ENCODE assay signal across 14 cellular contexts in the genomic region with DNA sequence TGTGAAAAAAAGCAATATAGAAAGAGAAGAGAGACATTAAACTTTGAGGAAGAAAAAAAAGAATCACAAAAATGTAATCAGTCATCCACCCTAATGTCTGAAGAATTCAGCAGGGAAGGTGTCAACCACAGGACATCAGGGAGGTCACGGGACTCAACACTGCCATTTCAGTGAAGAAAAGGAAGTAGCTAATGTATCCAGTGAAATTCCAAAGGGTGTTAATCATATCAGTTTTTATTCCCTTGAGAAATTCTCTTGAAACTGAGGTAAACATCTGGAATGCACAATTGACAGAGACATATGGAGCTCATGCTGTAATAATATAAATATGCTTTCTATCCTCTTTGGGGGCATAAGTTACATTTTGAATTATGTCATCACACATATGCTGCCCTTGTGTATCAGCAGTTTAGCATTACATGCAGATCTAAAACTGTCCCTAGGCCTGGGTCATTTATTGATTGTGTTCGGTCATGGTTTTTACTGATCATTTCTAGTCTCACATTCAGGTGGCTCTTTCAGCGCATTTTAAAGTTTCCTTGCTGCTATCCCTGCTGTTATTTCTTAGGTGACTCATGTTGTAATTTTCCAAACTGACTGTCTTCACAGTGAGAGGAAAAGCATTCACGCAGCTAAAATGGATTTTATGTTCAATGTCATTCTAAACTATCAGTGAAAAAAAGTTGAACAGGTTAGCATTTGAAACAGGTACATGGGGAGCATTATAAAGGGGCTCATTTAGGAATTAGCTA.
DNase-seq lines count a peak whose midpoint lies in the region; ATAC-seq and TF ChIP-seq lines count a peak whose summit lies in the region.
"Had no signal": no experiment of that assay in that cellular context is flagged by ENCODE, and none has a peak within 500 bp of the region (broad histone marks: within the 10 kb centered on the region; RNA-seq: fewer than 3 reads in every experiment).

No MANE protein-coding gene starts in this region.

- H3K27ac Mint-ChIP-seq in neural progenitor cell, result no peak overlapping the region
- H3K27ac Mint-ChIP-seq: activated naive CD8-positive, alpha-beta T cell treated with anti-CD3 and anti-CD28 coated beads for 36 hours had no signal

- H3K9me3 Mint-ChIP-seq in neural progenitor cell, result no peaks in the 10 kb centered on the region
- H3K9me3 Mint-ChIP-seq: activated naive CD8-positive, alpha-beta T cell treated with anti-CD3 and anti-CD28 coated beads for 36 hours had no signal

- H3K36me3 Mint-ChIP-seq in neural progenitor cell, result no peaks in the 10 kb centered on the region
- H3K36me3 Mint-ChIP-seq: activated naive CD8-positive, alpha-beta T cell treated with anti-CD3 and anti-CD28 coated beads for 36 hours had no signal

- H3K4me1 ChIP-seq in psoas muscle, result no peaks in the 10 kb centered on the region
- no peaks in the 10 kb centered on the region for H3K4me1 ChIP-seq in adrenal gland (replicated peaks in 1 of 2)
- H3K4me1 ChIP-seq in neural progenitor cell, result peaks cover 6% of the 10 kb centered on the region
- H3K4me1 ChIP-seq: BLaER1 treated with 17β-estradiol and CSF1 and Interleukin-3, amounts not matched to agents 10 nM and 100 nM; upper lobe of left lung had no signal

- H3K27ac ChIP-seq in psoas muscle, result no peak overlapping the region
- no peak overlapping the region for H3K27ac ChIP-seq in adrenal gland
- H3K27ac ChIP-seq in neural progenitor cell, result no peak overlapping the region
- H3K27ac ChIP-seq: BLaER1 treated with 17β-estradiol and CSF1 and Interleukin-3, amounts not matched to agents 10 nM and 100 nM; skin epidermis; upper lobe of left lung had no signal

- 38 to 42% (median 38%) methylated on average over 4 of the region's 4 CpGs for WGBS in psoas muscle, 3 donors
- 67 to 77% (median 71%) methylated on average over 4 of the region's 4 CpGs for WGBS in adrenal gland, 4 donors

- intact Hi-C loops in psoas muscle (cut with DNase I) (no loop called here), adrenal gland (cut with DNase I) (no loop called here)

- no peak overlapping the region for H3K9ac ChIP-seq in neural progenitor cell
- H3K9ac ChIP-seq: BLaER1 treated with 17β-estradiol and CSF1 and Interleukin-3, amounts not matched to agents 10 nM and 100 nM had no signal

- peak; percentile 71 for DNase-seq in AG08395 (ENCODE audit: low spot score)
- DNase-seq in HT1080 (ENCODE audit: low read depth), result peak; percentile 89
- DNase-seq in astrocyte of the hippocampus (ENCODE audit: low read depth, low spot score), result peak; percentile 61
- peak; percentile 79 for DNase-seq in kidney epithelial cell (ENCODE audit: low read depth)
- DNase-seq in psoas muscle, result no peak
- DNase-seq in adrenal gland, result no peak
- DNase-seq in neural progenitor cell (ENCODE audit: low spot score), result no peak
- DNase-seq in KG1 (lab: John Stamatoyannopoulos, UW), result no peak
- DNase-seq: activated naive CD8-positive, alpha-beta T cell treated with anti-CD3 and anti-CD28 coated beads for 36 hours; NCI-H2081 treated with DMSO at 0.1 percent for 48 hours; upper lobe of left lung had no signal

- no peak overlapping the region for H2AFZ ChIP-seq in neural progenitor cell (replicated peaks)

- H3F3A ChIP-seq in neural progenitor cell (ENCODE audit: low read depth), result no peaks in the 10 kb centered on the region

- no peak for TF ChIP-seq POLR2A in adrenal gland (IDR thresholded peaks at IDR 0.05)

- H3K4me3 ChIP-seq in kidney epithelial cell (ENCODE audit: low read depth, low read length) (no peak overlapping the region), psoas muscle (no peak overlapping the region), adrenal gland (no peak overlapping the region), neural progenitor cell (no peak overlapping the region)
- H3K4me3 ChIP-seq: BLaER1 treated with 17β-estradiol and CSF1 and Interleukin-3, amounts not matched to agents 10 nM and 100 nM; K562; skin epidermis; upper lobe of left lung had no signal

- TF ChIP-seq CTCF in kidney epithelial cell (IDR thresholded peaks at IDR 0.05; ENCODE audit: insufficient read depth, low read length, poor library complexity, severe bottlenecking), result no peak
- TF ChIP-seq CTCF in psoas muscle (IDR thresholded peaks at IDR 0.05), result no peak
- no peak for TF ChIP-seq CTCF in adrenal gland (IDR thresholded peaks at IDR 0.05)
- TF ChIP-seq CTCF in neural progenitor cell (IDR thresholded peaks at IDR 0.05), result no peak

- H3K9me3 ChIP-seq in psoas muscle, result no peaks in the 10 kb centered on the region
- H3K9me3 ChIP-seq in adrenal gland (replicated peaks in 1 of 3), result no peaks in the 10 kb centered on the region
- H3K9me3 ChIP-seq in neural progenitor cell (ENCODE audit: low read depth), result no peaks in the 10 kb centered on the region
- H3K9me3 ChIP-seq: BLaER1 treated with 17β-estradiol and CSF1 and Interleukin-3, amounts not matched to agents 10 nM and 100 nM; upper lobe of left lung had no signal

- peaks cover 13% of the 10 kb centered on the region for H3K4me1 Mint-ChIP-seq in neural progenitor cell
- H3K4me1 Mint-ChIP-seq: activated naive CD8-positive, alpha-beta T cell treated with anti-CD3 and anti-CD28 coated beads for 36 hours had no signal

- H3K79me2 ChIP-seq in neural progenitor cell (ENCODE audit: low read depth), result no peaks in the 10 kb centered on the region

- no peak overlapping the region for H3K4me3 Mint-ChIP-seq in neural progenitor cell
- H3K4me3 Mint-ChIP-seq: activated naive CD8-positive, alpha-beta T cell treated with anti-CD3 and anti-CD28 coated beads for 36 hours had no signal

- H3K27me3 ChIP-seq in kidney epithelial cell (ENCODE audit: control insufficient read depth, insufficient read depth, low read length), result no peaks in the 10 kb centered on the region
- H3K27me3 ChIP-seq in psoas muscle (ENCODE audit: insufficient read depth in 3 of 3, low read length in 2 of 3), result no peaks in the 10 kb centered on the region
- no peaks in the 10 kb centered on the region for H3K27me3 ChIP-seq in adrenal gland
- no peaks in the 10 kb centered on the region for H3K27me3 ChIP-seq in neural progenitor cell
- H3K27me3 ChIP-seq: BLaER1 treated with 17β-estradiol and CSF1 and Interleukin-3, amounts not matched to agents 10 nM and 100 nM; upper lobe of left lung had no signal

- no peak overlapping the region for H3K4me2 ChIP-seq in neural progenitor cell
- H3K4me2 ChIP-seq: BLaER1 treated with 17β-estradiol and CSF1 and Interleukin-3, amounts not matched to agents 10 nM and 100 nM had no signal

- no peaks in the 10 kb centered on the region for H3K27me3 Mint-ChIP-seq in neural progenitor cell (ENCODE audit: insufficient read depth, low read depth)
- H3K27me3 Mint-ChIP-seq: activated naive CD8-positive, alpha-beta T cell treated with anti-CD3 and anti-CD28 coated beads for 36 hours had no signal

- H4K20me1 ChIP-seq in neural progenitor cell (ENCODE audit: low read depth), result no peaks in the 10 kb centered on the region
- H4K20me1 ChIP-seq: BLaER1 treated with 17β-estradiol and CSF1 and Interleukin-3, amounts not matched to agents 10 nM and 100 nM had no signal

- H3K36me3 ChIP-seq in kidney epithelial cell (ENCODE audit: control insufficient read depth, insufficient read depth, low read length), result no peaks in the 10 kb centered on the region
- H3K36me3 ChIP-seq in psoas muscle (ENCODE audit: insufficient read depth in 1 of 2, low read depth in 1 of 2), result no peaks in the 10 kb centered on the region
- no peaks in the 10 kb centered on the region for H3K36me3 ChIP-seq in adrenal gland (replicated peaks in 1 of 2)
- H3K36me3 ChIP-seq in neural progenitor cell, result no peaks in the 10 kb centered on the region
- H3K36me3 ChIP-seq: BLaER1 treated with 17β-estradiol and CSF1 and Interleukin-3, amounts not matched to agents 10 nM and 100 nM; upper lobe of left lung had no signal

- no peak for ATAC-seq in psoas muscle
- ATAC-seq: K562 had no signal

Comparison
In these comparisons a context has a peak if more than half of its experiments do, and no peak if none do; other contexts are left out.
1. DNase-seq: peak in AG08395 (single experiment), HT1080 (single experiment), astrocyte of the hippocampus (single experiment) and kidney epithelial cell (single experiment); none in psoas muscle (0 of 2), adrenal gland (0 of 7), neural progenitor cell (single experiment) and KG1 (single experiment).